18 cellular contexts compared by ENCODE assay signal in the genomic region with DNA sequence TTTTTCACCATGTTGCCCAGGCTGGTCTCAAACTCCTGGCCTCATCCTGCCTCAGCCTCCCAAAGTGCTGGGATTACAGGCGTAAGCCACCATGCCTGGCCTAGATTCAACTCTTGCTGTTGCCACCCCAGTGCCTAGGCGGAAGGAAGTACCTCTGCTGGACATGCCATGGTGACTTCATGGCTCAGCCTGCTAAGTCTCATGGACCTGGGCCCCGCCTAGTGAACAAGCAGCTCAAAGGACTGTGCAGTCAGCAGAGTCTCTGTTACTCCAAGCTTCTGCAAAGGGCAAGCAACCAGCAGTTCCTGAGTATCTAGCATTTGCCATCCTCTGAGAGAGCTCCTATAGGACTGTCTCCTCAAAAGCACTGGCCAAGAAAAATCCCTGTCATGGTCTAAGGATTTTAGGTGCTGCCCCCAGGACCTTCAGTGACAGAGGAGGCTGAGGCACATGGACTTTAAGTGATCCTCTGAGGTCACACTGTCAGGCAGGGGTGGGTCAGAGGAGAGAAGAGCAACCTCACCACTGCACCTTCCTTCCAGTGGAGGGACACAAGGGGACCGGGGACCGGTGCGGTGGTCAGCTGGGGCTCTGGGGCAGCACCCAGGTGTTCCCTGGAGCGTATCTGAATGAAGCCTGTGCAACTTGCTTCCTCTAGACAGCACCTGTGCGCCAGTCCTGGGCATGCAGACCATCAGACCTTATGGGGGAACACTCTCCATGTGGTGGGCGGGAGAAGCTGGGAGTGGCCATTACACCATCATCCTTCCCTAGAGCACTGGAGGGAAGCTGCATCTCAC.
"Had no signal": no experiment of that assay in that cellular context is flagged by ENCODE, and none has a peak within 500 bp of the region (broad histone marks: within the 10 kb centered on the region; RNA-seq: fewer than 3 reads in every experiment).

No MANE protein-coding gene starts in this region.

- DNase-seq: activated CD4-positive, alpha-beta T cell treated with anti-CD3 and anti-CD28 coated beads for 1 hour; activated CD4-positive, alpha-beta T cell treated with anti-CD3 and anti-CD28 coated beads, Interleukin-2, amount 50 U/mL, for 4 hours; activated effector memory CD4-positive, alpha-beta T cell treated with Interleukin-2 at 50 U/mL for 16 hours; activated T-cell treated with anti-CD3 and anti-CD28 coated beads, Interleukin-2, amount 50 U/mL, for 1 hour; body of pancreas; central memory CD4-positive, alpha-beta T cell; effector CD8-positive, alpha-beta T cell; naive thymus-derived CD4-positive, alpha-beta T cell; retina; SK-N-SH; stimulated activated CD4-positive, alpha-beta T cell treated with anti-CD3 and anti-CD28 coated beads, Interleukin-15, amount 100 ng/mL, for 24 hours; stimulated activated CD4-positive, alpha-beta T cell treated with anti-CD3 and anti-CD28 coated beads, Interleukin-4, amount 100 ng/mL, for 1 hour; T-helper 1 cell had no signal

- FAIRE-seq: endothelial cell of umbilical vein, frontal cortex had no signal

- H3K4me3 ChIP-seq: body of pancreas, heart left ventricle, suprapubic skin had no signal

- H3K9me3 ChIP-seq: body of pancreas, heart left ventricle, SK-N-SH, suprapubic skin had no signal

- H3K4me1 ChIP-seq: body of pancreas had no signal

- H3K9me2 ChIP-seq: SK-N-SH had no signal

- H3K27ac ChIP-seq: body of pancreas, heart left ventricle, suprapubic skin, VCaP had no signal

- H3K9ac ChIP-seq: SK-N-SH had no signal

- H3K4me2 ChIP-seq: SK-N-SH had no signal

- H3K27me3 ChIP-seq: body of pancreas, heart left ventricle, suprapubic skin had no signal

- ATAC-seq: body of pancreas; heart left ventricle; naive thymus-derived CD4-positive, alpha-beta T cell had no signal
